Comparison of ENCODE assay signal across 11 cellular contexts in genomic region chr11:36385121-36385530, GRCh38.
DNase-seq lines count a peak whose midpoint lies in the region; ATAC-seq and TF ChIP-seq lines count a peak whose summit lies in the region.
"Had no signal": no experiment of that assay in that cellular context is flagged by ENCODE, and none has a peak within 500 bp of the region (broad histone marks: within the 10 kb centered on the region; RNA-seq: fewer than 3 reads in every experiment).

No MANE protein-coding gene starts in this region.

- H3K9me2 ChIP-seq in PC-3 (replicated peaks; ENCODE audit: low read length), result no peaks in the 10 kb centered on the region
- H3K9me2 ChIP-seq: SK-N-SH had no signal

- BruUV-seq in MCF 10A (replicated peaks; lab: Mats Ljungman, UMichigan) (no TSS peak), PC-3 (replicated peaks; lab: Mats Ljungman, UMichigan) (no TSS peak)

- ATAC-seq in PC-3, result peak; percentile 78
- no peak for ATAC-seq in HG03108 (IDR thresholded peaks at IDR 0.05; ENCODE audit: unreplicated experiment)
- no peak for ATAC-seq in HG02759 (IDR thresholded peaks at IDR 0.05; ENCODE audit: unreplicated experiment)

- no peak overlapping the region for H2AFZ ChIP-seq in PC-3 (ENCODE audit: low read length)

- no peaks in the 10 kb centered on the region for H4K20me1 ChIP-seq in PC-3 (ENCODE audit: low read length)

- DNase-seq in MCF 10A (ENCODE audit: unreplicated experiment), result peak; percentile 45
- DNase-seq in breast epithelium (ENCODE audit: low spot score in 2 of 2), result no peak
- peak; percentile 70 for DNase-seq in PC-3
- peak; percentile 47 for DNase-seq in fibroblast of gingiva (ENCODE audit: low read depth)
- no peak for DNase-seq in NCI-H446 (lab: John Stamatoyannopoulos, UW)
- DNase-seq in 8988T, result no peak
- DNase-seq: cortex of kidney, SK-N-SH had no signal

- peaks cover 23% of the 10 kb centered on the region for H3K36me3 Mint-ChIP-seq in MCF 10A (ENCODE audit: insufficient read depth, unreplicated experiment)

- H3K9ac ChIP-seq in PC-3 (ENCODE audit: low read length), result no peak overlapping the region
- H3K9ac ChIP-seq: SK-N-SH had no signal

- no peak for TF ChIP-seq POLR2A in breast epithelium (IDR thresholded peaks at IDR 0.05)

- no peaks in the 10 kb centered on the region for H3K36me3 ChIP-seq in breast epithelium
- no peaks in the 10 kb centered on the region for H3K36me3 ChIP-seq in PC-3 (ENCODE audit: low read depth, low read length)

- H3K4me3 ChIP-seq in breast epithelium (no peak overlapping the region), PC-3 (ENCODE audit: low read length) (no peak overlapping the region)

- TF ChIP-seq CTCF in MCF 10A (IDR thresholded peaks at IDR 0.05; ENCODE audit: unreplicated experiment) (no peak), breast epithelium (IDR thresholded peaks at IDR 0.05) (no peak), PC-3 (conservative IDR thresholded peaks at IDR 0.05; ENCODE audit: low read depth, low read length) (no peak)

- H3K27ac ChIP-seq in breast epithelium (no peak overlapping the region), PC-3 (ENCODE audit: low read length) (peak overlapping the region; percentile 41)

- no peaks in the 10 kb centered on the region for H3K27me3 Mint-ChIP-seq in MCF 10A (ENCODE audit: insufficient read depth, unreplicated experiment)

- CTCF ChIA-PET in MCF 10A (lab: Yijun Ruan, JAX), result interaction anchor here (0.6 to 0.9 kb wide), 3 partner anchors 10 to 184 kb away, joined by 3 read pairs; no protein-coding TSS in a partner anchor
- CTCF ChIA-PET in PC-3 (lab: Charles Lee), result interaction anchor here (0.5 kb wide), 1 partner anchor 1817 kb away, joined by 3 read pairs; no protein-coding TSS in a partner anchor

- H3K27me3 ChIP-seq in breast epithelium (no peaks in the 10 kb centered on the region), PC-3 (ENCODE audit: low read length) (no peaks in the 10 kb centered on the region)

- H3K4me1 ChIP-seq in breast epithelium (no peaks in the 10 kb centered on the region), PC-3 (ENCODE audit: insufficient read depth, low read length) (peaks cover 12% of the 10 kb centered on the region)

- H3K4me1 Mint-ChIP-seq in MCF 10A (ENCODE audit: insufficient read depth, unreplicated experiment), result peaks cover 11% of the 10 kb centered on the region

- H3K9me3 ChIP-seq in breast epithelium, result no peaks in the 10 kb centered on the region
- no peaks in the 10 kb centered on the region for H3K9me3 ChIP-seq in PC-3 (ENCODE audit: low read length)
- H3K9me3 ChIP-seq: SK-N-SH had no signal

- POLR2A ChIA-PET in MCF 10A (lab: Yijun Ruan, JAX), result interaction anchor here (0.6 to 0.7 kb wide), 2 partner anchors 135 to 1080 kb away, joined by 3 to 4 read pairs; no protein-coding TSS in a partner anchor
- POLR2A ChIA-PET in PC-3 (lab: Charles Lee; ENCODE audit: unreplicated experiment), result no interaction called here

- no peaks in the 10 kb centered on the region for H3K9me3 Mint-ChIP-seq in MCF 10A (ENCODE audit: unreplicated experiment)
- H3K9me3 Mint-ChIP-seq: nephron had no signal

- H3K27ac Mint-ChIP-seq in MCF 10A (ENCODE audit: low read depth, unreplicated experiment), result no peak overlapping the region
- H3K27ac Mint-ChIP-seq: nephron had no signal

- H3F3A ChIP-seq in PC-3 (ENCODE audit: low read length, unreplicated experiment), result no peaks in the 10 kb centered on the region

- H3K4me2 ChIP-seq in PC-3 (ENCODE audit: low read length), result peak overlapping the region; percentile 14; the same call in 1 of the 2 replicates
- H3K4me2 ChIP-seq: SK-N-SH had no signal

- no peaks in the 10 kb centered on the region for H3K79me2 ChIP-seq in PC-3 (ENCODE audit: low read length)

- intact Hi-C loops in MCF 10A (cut with micrococcal nuclease), result no loop called here
- intact Hi-C loops in breast epithelium (cut with DNase I; ENCODE audit: low total_unique reads), result no loop called here
- intact Hi-C loops in PC-3 (cut with micrococcal nuclease), result no loop called here

- no peak overlapping the region for H3K4me3 Mint-ChIP-seq in MCF 10A (ENCODE audit: unreplicated experiment)
- H3K4me3 Mint-ChIP-seq: nephron had no signal

Comparison
In these comparisons a context has a peak if more than half of its experiments do, and no peak if none do; other contexts are left out.
1. DNase-seq: peak in MCF 10A (single experiment), PC-3 (single experiment) and fibroblast of gingiva (single experiment); none in breast epithelium (0 of 2), NCI-H446 (0 of 2) and 8988T (single experiment).